Comparison of ENCODE assay signal across 8 cellular contexts in genomic region chr18:80108739-80109675, GRCh38. TPM values are rescaled to one million over a fixed set of nuclear protein-coding genes. Genes with fewer than 3 reads are reported as not detected.
A peak's percentile ranks its signal among the peaks of the same experiment; 100 is the strongest.
DNase-seq lines count a peak whose midpoint lies in the region; ATAC-seq, FAIRE-seq and TF ChIP-seq lines count a peak whose summit lies in the region.

ADNP2 (plus strand) TSS chr18:80109262; CDS start chr18:80117543, 8,281 bp downstream.

- no TSS peak for BruUV-seq in Caco-2 (replicated peaks; lab: Mats Ljungman, UMichigan)

- peak; percentile 56 for ATAC-seq in GM21367 (IDR thresholded peaks at IDR 0.05; ENCODE audit: unreplicated experiment)

- peak within 1 kb of the TSS; percentile 67 for H3K4me3 ChIP-seq in Caco-2 (ENCODE audit: low read depth, low read length)
- peak within 1 kb of the TSS; percentile 73 for H3K4me3 ChIP-seq in OCI-LY1 (ENCODE audit: low read depth, low read length, poor library complexity, severe bottlenecking)
- H3K4me3 ChIP-seq in epithelial cell of esophagus (ENCODE audit: low read length), result peak within 1 kb of the TSS; percentile 67
- H3K4me3 ChIP-seq in mononuclear cell (ENCODE audit: low read length), result peak within 1 kb of the TSS; percentile 56

- H3K4me1 ChIP-seq in Caco-2, result no peaks in the 10 kb centered on the region
- peaks cover 29% of the 10 kb centered on the region for H3K4me1 ChIP-seq in OCI-LY1 (ENCODE audit: insufficient read depth, low read length, severe bottlenecking)
- peaks cover 14% of the 10 kb centered on the region for H3K4me1 ChIP-seq in mononuclear cell (ENCODE audit: insufficient read depth, low read length)

- H3K27ac ChIP-seq in OCI-LY1 (ENCODE audit: low read depth, low read length, poor library complexity, severe bottlenecking), result peak within 1 kb of the TSS; percentile 73

- H3K9me2 ChIP-seq in OCI-LY1 (ENCODE audit: low read depth, low read length), result no peaks in the 10 kb centered on the region

- H3F3A ChIP-seq in OCI-LY1 (ENCODE audit: insufficient read depth, low read length), result no peaks in the 10 kb centered on the region

- FAIRE-seq in HTR-8/SVneo (lab: Jason Lieb, UNC), result peak; percentile 49

- peak; percentile 88 to 93 for DNase-seq in Caco-2
- DNase-seq in HTR-8/SVneo (ENCODE audit: insufficient read length, low spot score), result peak; percentile 83
- DNase-seq in activated CD8-positive, alpha-beta memory T cell treated with anti-CD3 and anti-CD28 coated beads, Interleukin-2, amount 50 U/mL, for 4 hours, result peak; percentile 72
- peak; percentile 96 for DNase-seq in epithelial cell of esophagus (ENCODE audit: low read depth)
- DNase-seq in stimulated activated CD8-positive, alpha-beta memory T cell treated with anti-CD3 and anti-CD28 coated beads, Interleukin-4, amount 100 ng/mL, for 1 hour (ENCODE audit: low read depth in 2 of 2, low spot score in 1 of 2), result peak; percentile 46 to 66

- CTCF ChIA-PET in Caco-2 (lab: Charles Lee), result no interaction called here

- no peaks in the 10 kb centered on the region for H3K9me3 Mint-ChIP-seq in Caco-2 (ENCODE audit: unreplicated experiment)

- intact Hi-C loops in Caco-2 (cut with micrococcal nuclease; ENCODE audit: unreplicated experiment), result loop anchor here (5.0 kb wide), 1 partner anchor 77 kb away; the partner anchor contains the start of gene RBFA

- H3K36me3 ChIP-seq in Caco-2 (ENCODE audit: control insufficient read depth, insufficient read depth, low read length), result no peaks in the 10 kb centered on the region
- peaks cover 10% of the 10 kb centered on the region for H3K36me3 ChIP-seq in OCI-LY1 (ENCODE audit: insufficient read depth, low read length)

- H3K36me3 Mint-ChIP-seq in Caco-2 (ENCODE audit: insufficient read depth, unreplicated experiment), result peaks cover 24% of the 10 kb centered on the region

- H3K27me3 Mint-ChIP-seq in Caco-2 (ENCODE audit: insufficient read depth, unreplicated experiment), result no peaks in the 10 kb centered on the region

- H3K27ac Mint-ChIP-seq in Caco-2 (ENCODE audit: unreplicated experiment), result peak within 1 kb of the TSS; percentile 83

- POLR2A ChIA-PET in Caco-2 (lab: Charles Lee), result interaction anchor here (1.0 to 1.3 kb wide), 2 partner anchors 39 to 75 kb away, joined by 3 to 9 read pairs; no protein-coding TSS in a partner anchor

- H3K4me2 ChIP-seq in OCI-LY1 (ENCODE audit: low read length), result peak within 1 kb of the TSS; percentile 72

- peak within 1 kb of the TSS; percentile 67 for H3K4me3 Mint-ChIP-seq in Caco-2 (ENCODE audit: unreplicated experiment)

- peaks cover 41% of the 10 kb centered on the region for H3K79me2 ChIP-seq in OCI-LY1 (ENCODE audit: insufficient read depth, low read length)

- peak within 1 kb of the TSS; percentile 65 for H3K9ac ChIP-seq in OCI-LY1 (ENCODE audit: low read length)

- H3K27me3 ChIP-seq in Caco-2 (replicated peaks; ENCODE audit: control insufficient read depth, insufficient read depth, low read length) (no peaks in the 10 kb centered on the region), OCI-LY1 (ENCODE audit: insufficient read depth, low read length) (no peaks in the 10 kb centered on the region; the same call in 1 of the 2 replicates), mononuclear cell (ENCODE audit: insufficient read depth, low read length) (no peaks in the 10 kb centered on the region)

- peak within 1 kb of the TSS; percentile 75; the same call in 1 of the 2 replicates for H2AFZ ChIP-seq in OCI-LY1 (ENCODE audit: low read length)

- no peaks in the 10 kb centered on the region for H3K9me3 ChIP-seq in Caco-2
- no peaks in the 10 kb centered on the region for H3K9me3 ChIP-seq in OCI-LY1 (ENCODE audit: low read length)
- H3K9me3 ChIP-seq in mononuclear cell (ENCODE audit: low read depth, low read length), result no peaks in the 10 kb centered on the region

- no peak for TF ChIP-seq CTCF in Caco-2 (IDR thresholded peaks at IDR 0.05; ENCODE audit: insufficient read depth in 1 of 2, low read depth in 1 of 2, low read length in 1 of 2, severe bottlenecking in 1 of 2, unreplicated experiment in 1 of 2)
- no peak for TF ChIP-seq CTCF in OCI-LY1 (IDR thresholded peaks at IDR 0.05; ENCODE audit: low read length)
- TF ChIP-seq CTCF in epithelial cell of esophagus (IDR thresholded peaks at IDR 0.05; ENCODE audit: insufficient read depth, low read depth, low read length, missing control alignments), result no peak

- H3K4me1 Mint-ChIP-seq in Caco-2 (ENCODE audit: low read depth, unreplicated experiment), result peaks cover 27% of the 10 kb centered on the region

- H4K20me1 ChIP-seq in OCI-LY1 (ENCODE audit: insufficient read depth, low read length), result no peaks in the 10 kb centered on the region; the same call in 1 of the 2 replicates

RNA-seq across cellular contexts. Expression of gene ADNP2, which starts in this region (rescaled TPM):
- total RNA-seq in Caco-2 (2022) (21.4 and 22.1 TPM in 2 replicates), mononuclear cell (83.3 TPM)

Comparison
In these comparisons a context has a peak if more than half of its experiments do, and no peak if none do; other contexts are left out.
1. Peak in every context shown above with its lines: DNase-seq, ATAC-seq, H3K4me3 ChIP-seq and H3K27ac ChIP-seq.